Comparison of ENCODE assay signal across 8 cellular contexts in genomic region chr3:99023590-99024192, GRCh38.
DNase-seq lines count a peak whose midpoint lies in the region; FAIRE-seq and TF ChIP-seq lines count a peak whose summit lies in the region.

No MANE protein-coding gene starts in this region.

- H3K4me1 Mint-ChIP-seq in brain, result no peaks in the 10 kb centered on the region

- H3K27me3 Mint-ChIP-seq in brain, result no peaks in the 10 kb centered on the region

- peak; percentile 96 for FAIRE-seq in H54 (lab: Jason Lieb, UNC)

- no peak for TF ChIP-seq POLR2A in H54 (IDR thresholded peaks at IDR 0.05; ENCODE audit: low read depth, low read length)

- DNase-seq in NCI-H82 (lab: John Stamatoyannopoulos, UW) (peak; percentile 55), NCI-H82 treated with DMSO at 0.1 percent for 48 hours (lab: John Stamatoyannopoulos, UW; ENCODE audit: unreplicated experiment) (no peak), H54 (ENCODE audit: insufficient read length, low spot score) (no peak), NAMALWA (ENCODE audit: low spot score) (peak; percentile 60), medulla oblongata (ENCODE audit: extremely low spot score) (peak; percentile 49)
- no peak for DNase-seq in activated CD8-positive, alpha-beta memory T cell treated with anti-CD3 and anti-CD28 coated beads, Interleukin-2, amount 50 U/mL, for 4 hours
- no peak for DNase-seq in central memory CD4-positive, alpha-beta T cell

- no peaks in the 10 kb centered on the region for H3K36me3 Mint-ChIP-seq in brain

- no peak overlapping the region for H3K4me3 Mint-ChIP-seq in brain

- H3K27ac Mint-ChIP-seq in brain, result no peak overlapping the region

- peak; percentile 77 to 80 for TF ChIP-seq CTCF in brain (conservative IDR thresholded peaks at IDR 0.05)

- peaks cover 0 to 8% (median 0%) of the 10 kb centered on the region in 5 experiments for H3K9me3 Mint-ChIP-seq in brain

Comparison
In these comparisons a context has a peak if more than half of its experiments do, and no peak if none do; other contexts are left out.
1. DNase-seq: peak in NCI-H82 (single experiment), NAMALWA (single experiment) and medulla oblongata (single experiment); none in NCI-H82 treated with DMSO at 0.1 percent for 48 hours (single experiment), H54 (single experiment), activated CD8-positive, alpha-beta memory T cell treated with anti-CD3 and anti-CD28 coated beads, Interleukin-2, amount 50 U/mL, for 4 hours (single experiment) and central memory CD4-positive, alpha-beta T cell (single experiment).